23 cellular contexts compared by ENCODE assay signal in the genomic region with DNA sequence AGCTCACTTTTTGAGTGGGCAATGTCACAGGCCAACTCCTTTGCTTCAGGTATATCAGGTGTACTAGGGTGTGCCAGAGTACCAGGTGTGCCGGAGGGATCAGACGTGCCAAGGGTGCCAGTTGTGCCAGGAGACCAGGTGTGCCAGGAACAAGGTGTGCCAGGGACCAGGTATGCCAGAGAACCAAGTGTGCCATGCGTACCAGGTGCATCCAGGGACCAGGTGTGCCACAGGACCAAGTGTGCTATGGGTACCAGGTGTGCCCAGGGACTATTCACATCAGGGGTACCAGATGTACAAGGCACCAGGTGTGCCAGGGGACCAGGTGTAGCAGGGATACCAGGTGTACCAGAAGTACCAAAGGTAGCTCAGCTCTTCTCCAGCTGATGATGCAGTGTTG.
DNase-seq lines count a peak whose midpoint lies in the region; ATAC-seq, FAIRE-seq and TF ChIP-seq lines count a peak whose summit lies in the region.
"Had no signal": no experiment of that assay in that cellular context is flagged by ENCODE, and none has a peak within 500 bp of the region (broad histone marks: within the 10 kb centered on the region; RNA-seq: fewer than 3 reads in every experiment).

No MANE protein-coding gene starts in this region.

- TF ChIP-seq CTCF in SK-N-SH (IDR thresholded peaks at IDR 0.05): no peak
- no peak for TF ChIP-seq CTCF in astrocyte (IDR thresholded peaks at IDR 0.05; ENCODE audit: insufficient read depth, low read depth, low read length)

- H2BK120ac ChIP-seq in mesendoderm (ENCODE audit: low read depth, low read length): no peak overlapping the region

- H3K56ac ChIP-seq in mesendoderm (ENCODE audit: low read length): no peak overlapping the region

- no peak overlapping the region for H2BK15ac ChIP-seq in mesendoderm (replicated peaks; ENCODE audit: low read depth)

- H3K4me3 ChIP-seq in SK-N-SH (ENCODE audit: low read depth in 2 of 2, low read length in 1 of 2) (no peak overlapping the region), astrocyte (ENCODE audit: insufficient read depth, low read depth, low read length) (no peak overlapping the region), mesendoderm (ENCODE audit: low read length) (no peak overlapping the region)
- H3K4me3 ChIP-seq: A549; BLaER1 treated with 17β-estradiol and CSF1 and Interleukin-3, amounts not matched to agents 10 nM and 100 nM; GM12878 had no signal

- H3K18ac ChIP-seq in mesendoderm (ENCODE audit: low read length): no peak overlapping the region

- H3K36me3 Mint-ChIP-seq in astrocyte (ENCODE audit: low read depth, unreplicated experiment): no peaks in the 10 kb centered on the region
- H3K36me3 Mint-ChIP-seq: CD14-positive monocyte; CD8-positive, alpha-beta memory T cell had no signal

- H3K9me3 Mint-ChIP-seq in astrocyte (ENCODE audit: unreplicated experiment): no peaks in the 10 kb centered on the region
- H3K9me3 Mint-ChIP-seq: CD4-positive, alpha-beta T cell had no signal

- no peak overlapping the region for H3K9ac ChIP-seq in SK-N-SH
- no peak overlapping the region for H3K9ac ChIP-seq in astrocyte (ENCODE audit: low read length)
- no peak overlapping the region for H3K9ac ChIP-seq in mesendoderm (ENCODE audit: low read length)
- H3K9ac ChIP-seq: BLaER1 treated with 17β-estradiol and CSF1 and Interleukin-3, amounts not matched to agents 10 nM and 100 nM had no signal

- H4K8ac ChIP-seq in mesendoderm (ENCODE audit: low read depth, low read length): no peak overlapping the region

- H3K4me1 ChIP-seq in SK-N-SH (ENCODE audit: control insufficient read depth in 1 of 2, insufficient read depth in 2 of 2, low read depth in 1 of 2, low read length in 1 of 2) (peaks cover 35 to 54% of the 10 kb centered on the region in 2 experiments), astrocyte (ENCODE audit: insufficient read depth, low read length) (peaks cover 58% of the 10 kb centered on the region), mesendoderm (ENCODE audit: control insufficient read depth, low read depth, low read length) (peaks cover 4% of the 10 kb centered on the region)

- H3K79me2 ChIP-seq in SK-N-SH (ENCODE audit: insufficient read depth) (no peaks in the 10 kb centered on the region), astrocyte (ENCODE audit: insufficient read depth, low read length) (no peaks in the 10 kb centered on the region), mesendoderm (ENCODE audit: control insufficient read depth, insufficient read depth, low read length) (no peaks in the 10 kb centered on the region)

- H3K27ac Mint-ChIP-seq in astrocyte (ENCODE audit: unreplicated experiment): peak overlapping the region; percentile 48
- H3K27ac Mint-ChIP-seq: CD4-positive, alpha-beta T cell; CD8-positive, alpha-beta memory T cell; H9 had no signal

- no peaks in the 10 kb centered on the region for H3K36me3 ChIP-seq in SK-N-SH (replicated peaks in 1 of 2; ENCODE audit: control insufficient read depth in 1 of 2, insufficient read depth in 2 of 2, low read length in 1 of 2)
- no peaks in the 10 kb centered on the region for H3K36me3 ChIP-seq in astrocyte (ENCODE audit: insufficient read depth, low read length)
- no peaks in the 10 kb centered on the region for H3K36me3 ChIP-seq in mesendoderm (ENCODE audit: control insufficient read depth, insufficient read depth, low read length)
- H3K36me3 ChIP-seq: BE2C; BLaER1 treated with 17β-estradiol and CSF1 and Interleukin-3, amounts not matched to agents 10 nM and 100 nM had no signal

- POLR2A ChIA-PET in SK-N-SH (lab: Yijun Ruan, JAX): no interaction called here

- H3K27ac ChIP-seq in SK-N-SH (ENCODE audit: low read depth in 2 of 2, low read length in 1 of 2) (no peak overlapping the region), astrocyte (ENCODE audit: low read depth, low read length) (peak overlapping the region; percentile 67), mesendoderm (ENCODE audit: low read depth, low read length) (no peak overlapping the region)
- H3K27ac ChIP-seq: A549; BLaER1 treated with 17β-estradiol and CSF1 and Interleukin-3, amounts not matched to agents 10 nM and 100 nM had no signal

- H2BK5ac ChIP-seq in mesendoderm (ENCODE audit: low read length): no peak overlapping the region

- H4K20me1 ChIP-seq in SK-N-SH (ENCODE audit: insufficient read depth): no peaks in the 10 kb centered on the region
- no peaks in the 10 kb centered on the region for H4K20me1 ChIP-seq in astrocyte (ENCODE audit: insufficient read depth, low read length)

- no peak overlapping the region for H3K23ac ChIP-seq in mesendoderm (ENCODE audit: low read length)

- no peaks in the 10 kb centered on the region for H3K27me3 Mint-ChIP-seq in astrocyte (ENCODE audit: low read depth, unreplicated experiment)

- CTCF ChIA-PET in SK-N-SH (lab: Yijun Ruan, JAX): interaction anchor here (0.5 kb wide), 1 partner anchor 411 kb away, joined by 3 read pairs; no protein-coding TSS in a partner anchor

- DNase-seq in SK-N-SH (no peak), astrocyte (ENCODE audit: low read depth) (no peak), mesendoderm (no peak), NOMO-1 (lab: John Stamatoyannopoulos, UW; ENCODE audit: unreplicated experiment in 2 of 2) (no peak)
- DNase-seq: 8988T; ACHN; AML-193; BE2C; CD4-positive, alpha-beta T cell; CD8-positive, alpha-beta memory T cell; DMS 273 treated with DMSO at 0.1 percent for 48 hours; DMS79; GDM1; H9 had no signal

- peak overlapping the region; percentile 65 for H2AK5ac ChIP-seq in mesendoderm (ENCODE audit: low read length)

- H3K4me2 ChIP-seq in SK-N-SH (0 out of 2 replicates have a peak overlapping the region, but pooled peaks have one; percentile 65), astrocyte (ENCODE audit: low read length) (peak overlapping the region; percentile 51), mesendoderm (ENCODE audit: low read length) (no peak overlapping the region)
- H3K4me2 ChIP-seq: A549 had no signal

- ATAC-seq in SK-N-SH treated with all-trans-retinoic acid at 6 μM for 48 hours (no peak), GM18867 (IDR thresholded peaks at IDR 0.05; ENCODE audit: unreplicated experiment) (no peak), GM19455 (IDR thresholded peaks at IDR 0.05; ENCODE audit: unreplicated experiment) (no peak)
- ATAC-seq: A549, GM12878, HCT116 had no signal

- no peak overlapping the region for H3K4me3 Mint-ChIP-seq in astrocyte (ENCODE audit: unreplicated experiment)
- H3K4me3 Mint-ChIP-seq: CD14-positive monocyte; CD4-positive, alpha-beta T cell; H9 had no signal

- no peaks in the 10 kb centered on the region for H3K9me2 ChIP-seq in SK-N-SH

- no peak for TF ChIP-seq RAD21 in SK-N-SH (IDR thresholded peaks at IDR 0.05; ENCODE audit: low read length)

- no peaks in the 10 kb centered on the region for H3K27me3 ChIP-seq in SK-N-SH (ENCODE audit: insufficient read depth)
- no peaks in the 10 kb centered on the region for H3K27me3 ChIP-seq in astrocyte (ENCODE audit: insufficient read depth, low read length)
- H3K27me3 ChIP-seq in mesendoderm (ENCODE audit: insufficient read depth, low read length, poor library complexity): no peaks in the 10 kb centered on the region
- H3K27me3 ChIP-seq: BE2C had no signal

- H2AFZ ChIP-seq in SK-N-SH (ENCODE audit: low read depth): no peak overlapping the region
- no peak overlapping the region for H2AFZ ChIP-seq in astrocyte (ENCODE audit: low read depth, low read length)

- H3K79me1 ChIP-seq in mesendoderm (ENCODE audit: low read length): no peaks in the 10 kb centered on the region

- WGBS in SK-N-SH (ENCODE audit: low lambda C conversion rate): 100% methylated on average over 3 of the region's 3 CpGs
- no CpG with 5 or more reads among the region's 3 CpGs for whole genome bisulfite sequencing in mesendoderm (ENCODE audit: extremely low coverage, insufficient coverage, low lambda C conversion rate)

- FAIRE-seq in astrocyte (lab: Jason Lieb, UNC): no peak
- FAIRE-seq: A549, D721Med, GM12878 had no signal

- H3F3A ChIP-seq in SK-N-SH (replicated peaks; ENCODE audit: insufficient read depth): peaks cover 23% of the 10 kb centered on the region

- TF ChIP-seq EP300 in SK-N-SH (IDR thresholded peaks at IDR 0.05; ENCODE audit: borderline replicate concordance in 1 of 2, low read depth in 1 of 2, low read length in 1 of 2): no peak

- peaks cover 48% of the 10 kb centered on the region for H3K4me1 Mint-ChIP-seq in astrocyte (ENCODE audit: low read depth, unreplicated experiment)
- H3K4me1 Mint-ChIP-seq: CD14-positive monocyte; CD8-positive, alpha-beta memory T cell had no signal

- no peak overlapping the region for H3K4ac ChIP-seq in mesendoderm (ENCODE audit: low read depth, low read length)

- H4K5ac ChIP-seq in mesendoderm (ENCODE audit: low read length): no peak overlapping the region

- H3K9me3 ChIP-seq in SK-N-SH (no peaks in the 10 kb centered on the region), astrocyte (ENCODE audit: insufficient read depth, low read depth, low read length) (no peaks in the 10 kb centered on the region)
- H3K9me3 ChIP-seq: A549, BE2C had no signal

TF ChIP-seq in SK-N-SH, 30 proteins besides CTCF, POLR2A, EP300 and RAD21 (continues in another document):
- TF ChIP-seq TEAD4 (IDR thresholded peaks at IDR 0.05; ENCODE audit: borderline replicate concordance, insufficient read depth): no peak
- TF ChIP-seq, protein P1, sequence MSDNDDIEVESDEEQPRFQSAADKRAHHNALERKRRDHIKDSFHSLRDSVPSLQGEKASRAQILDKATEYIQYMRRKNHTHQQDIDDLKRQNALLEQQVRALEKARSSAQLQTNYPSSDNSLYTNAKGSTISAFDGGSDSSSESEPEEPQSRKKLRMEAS (IDR thresholded peaks at IDR 0.05; ENCODE audit: low read depth): no peak

TF ChIP-seq in SK-N-SH treated with all-trans-retinoic acid at 6 μM for 48 hours, 23 proteins besides CTCF, POLR2A, EP300 and RAD21 (continues in another document):
- TF ChIP-seq ZNF565 (CRISPR knock-in tag; conservative IDR thresholded peaks at IDR 0.05; ENCODE audit: low read depth) (no peak), ZFP30 (CRISPR knock-in tag; IDR thresholded peaks at IDR 0.05) (no peak), ZNF8 (CRISPR knock-in tag; IDR thresholded peaks at IDR 0.05) (no peak)
- TF ChIP-seq, protein P2, sequence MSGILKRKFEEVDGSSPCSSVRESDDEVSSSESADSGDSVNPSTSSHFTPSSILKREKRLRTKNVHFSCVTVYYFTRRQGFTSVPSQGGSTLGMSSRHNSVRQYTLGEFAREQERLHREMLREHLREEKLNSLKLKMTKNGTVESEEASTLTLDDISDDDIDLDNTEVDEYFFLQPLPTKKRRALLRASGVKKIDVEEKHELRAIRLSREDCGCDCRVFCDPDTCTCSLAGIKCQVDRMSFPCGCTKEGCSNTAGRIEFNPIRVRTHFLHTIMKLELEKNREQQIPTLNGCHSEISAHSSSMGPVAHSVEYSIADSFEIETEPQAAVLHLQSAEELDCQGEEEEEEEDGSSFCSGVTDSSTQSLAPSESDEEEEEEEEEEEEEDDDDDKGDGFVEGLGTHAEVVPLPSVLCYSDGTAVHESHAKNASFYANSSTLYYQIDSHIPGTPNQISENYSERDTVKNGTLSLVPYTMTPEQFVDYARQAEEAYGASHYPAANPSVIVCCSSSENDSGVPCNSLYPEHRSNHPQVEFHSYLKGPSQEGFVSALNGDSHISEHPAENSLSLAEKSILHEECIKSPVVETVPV (CRISPR knock-in tag; IDR thresholded peaks at IDR 0.05): no peak
